In the genomic region with DNA sequence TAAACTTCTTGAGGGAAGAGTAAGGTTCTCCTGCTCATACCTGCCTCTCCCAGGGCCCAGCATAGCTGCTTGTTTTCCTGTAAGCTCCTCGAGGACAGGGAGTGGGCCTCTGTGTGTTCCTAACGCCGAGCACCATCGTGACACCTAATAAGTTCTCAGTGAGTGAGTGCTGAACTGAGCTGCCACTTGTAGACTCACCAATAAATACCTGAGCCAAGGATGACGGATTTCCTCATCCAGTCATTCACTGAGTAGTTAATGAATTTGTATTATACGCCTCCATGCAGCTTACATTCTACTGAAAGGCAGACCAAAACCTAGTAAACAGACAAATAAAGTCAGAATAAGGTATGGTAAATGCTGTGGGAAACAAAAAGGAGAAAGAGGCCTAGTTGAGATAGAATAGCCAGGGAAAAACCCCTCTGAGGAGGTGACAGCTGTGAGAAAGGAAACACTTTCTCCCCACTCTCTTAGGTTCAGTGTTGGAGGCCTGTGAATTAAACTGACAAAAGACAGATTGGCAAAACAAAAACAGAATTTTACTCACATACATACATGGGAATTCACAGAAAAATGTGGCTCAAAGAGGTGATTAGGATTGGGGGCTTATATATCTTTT, we compare ENCODE assay signal across 11 cellular contexts.
DNase-seq lines count a peak whose midpoint lies in the region; ATAC-seq, FAIRE-seq and TF ChIP-seq lines count a peak whose summit lies in the region.
"Had no signal": no experiment of that assay in that cellular context is flagged by ENCODE, and none has a peak within 500 bp of the region (broad histone marks: within the 10 kb centered on the region; RNA-seq: fewer than 3 reads in every experiment).

No MANE protein-coding gene starts in this region.

- H3K79me2 ChIP-seq in H9 (ENCODE audit: insufficient read depth, low read length), result no peaks in the 10 kb centered on the region
- H3K79me2 ChIP-seq in neural progenitor cell (ENCODE audit: low read depth), result no peaks in the 10 kb centered on the region

- H4K91ac ChIP-seq in H9 (ENCODE audit: insufficient read length, low read depth, low read length), result no peak overlapping the region

- H3K23me2 ChIP-seq in H9 (ENCODE audit: insufficient read length, low read depth, low read length, poor library complexity, severe bottlenecking), result no peaks in the 10 kb centered on the region

- no peak overlapping the region for H3K4me2 ChIP-seq in H9 (ENCODE audit: insufficient read depth, insufficient read length, low read length)
- no peak overlapping the region for H3K4me2 ChIP-seq in neural progenitor cell

- no peak overlapping the region for H3K4ac ChIP-seq in H9 (ENCODE audit: low read depth, low read length)

- no peaks in the 10 kb centered on the region for H4K20me1 ChIP-seq in H9 (ENCODE audit: control insufficient read depth, insufficient read depth, insufficient read length)
- no peaks in the 10 kb centered on the region for H4K20me1 ChIP-seq in neural progenitor cell (ENCODE audit: low read depth)

- TF ChIP-seq POLR2A in H54 (IDR thresholded peaks at IDR 0.05; ENCODE audit: low read depth, low read length), result no peak

- no peaks in the 10 kb centered on the region for H3F3A ChIP-seq in neural progenitor cell (ENCODE audit: low read depth)

- H3K4me1 Mint-ChIP-seq in H9 (peaks cover 28 to 53% of the 10 kb centered on the region in 2 experiments), neural progenitor cell (peaks cover 14% of the 10 kb centered on the region)
- H3K4me1 Mint-ChIP-seq: activated CD4-positive, alpha-beta T cell treated with anti-CD3 and anti-CD28 coated beads, Interleukin-2, amount 10 ng/mL, durations not matched to agents 7 days and 5 days had no signal

- H3K4me1 ChIP-seq in H9 (ENCODE audit: insufficient read depth, low read length) (no peaks in the 10 kb centered on the region; the same call in 1 of the 2 replicates), neural progenitor cell (peaks cover 5% of the 10 kb centered on the region)

- no CpG with 5 or more reads among the region's 6 CpGs for WGBS in H9 (ENCODE audit: extremely low coverage, insufficient read length, low lambda C conversion rate)

- no peak for TF ChIP-seq CTCF in H9 (conservative IDR thresholded peaks at IDR 0.05)
- no peak for TF ChIP-seq CTCF in neural progenitor cell (IDR thresholded peaks at IDR 0.05)

- no peak overlapping the region for H2BK20ac ChIP-seq in H9 (ENCODE audit: low read depth, low read length, poor library complexity, severe bottlenecking)

- H2AFZ ChIP-seq in H9 (ENCODE audit: low read length), result no peak overlapping the region
- H2AFZ ChIP-seq in neural progenitor cell (replicated peaks), result no peak overlapping the region

- no peak overlapping the region for H4K8ac ChIP-seq in H9 (replicated peaks; ENCODE audit: insufficient read length, low read depth, low read length)

- H2BK120ac ChIP-seq in H9 (ENCODE audit: low read depth, low read length, poor library complexity, severe bottlenecking), result no peak overlapping the region

- H3K36me3 Mint-ChIP-seq in H9 (ENCODE audit: insufficient read depth in 1 of 3, low read depth in 3 of 3) (peaks cover 0 to 9% (median 1%) of the 10 kb centered on the region in 3 experiments; a peak in 4 of 7 replicates), neural progenitor cell (no peaks in the 10 kb centered on the region)

- no peak for DNase-seq in H9
- DNase-seq in neural progenitor cell (ENCODE audit: low spot score), result no peak
- no peak for DNase-seq in dedifferentiated amniotic fluid mesenchymal stem cell (ENCODE audit: extremely low spot score)
- DNase-seq in H54 (ENCODE audit: insufficient read length, low spot score), result no peak
- DNase-seq: activated CD4-positive, alpha-beta T cell treated with anti-CD3 and anti-CD28 coated beads, Interleukin-2, amount 10 ng/mL, durations not matched to agents 7 days and 5 days; activated naive CD4-positive, alpha-beta T cell treated with anti-CD3 and anti-CD28 coated beads for 36 hours; SW 1271 had no signal

- H3K27ac ChIP-seq in H9 (ENCODE audit: insufficient read length, low read depth, low read length) (no peak overlapping the region), neural progenitor cell (no peak overlapping the region)

- no peak overlapping the region for H2AK5ac ChIP-seq in H9 (ENCODE audit: insufficient read length, low read length)

- H3K36me3 ChIP-seq in neural progenitor cell, result no peaks in the 10 kb centered on the region

- H3K4me3 Mint-ChIP-seq in H9, result no peak overlapping the region
- H3K4me3 Mint-ChIP-seq in neural progenitor cell, result no peak overlapping the region
- H3K4me3 Mint-ChIP-seq: activated CD4-positive, alpha-beta T cell treated with anti-CD3 and anti-CD28 coated beads, Interleukin-2, amount 10 ng/mL, durations not matched to agents 7 days and 5 days; activated naive CD4-positive, alpha-beta T cell treated with anti-CD3 and anti-CD28 coated beads for 36 hours had no signal

- no peak for FAIRE-seq in H54 (lab: Jason Lieb, UNC)

- H3K9me3 ChIP-seq in H9 (ENCODE audit: control insufficient read depth, low read depth, low read length) (no peaks in the 10 kb centered on the region), neural progenitor cell (ENCODE audit: low read depth) (no peaks in the 10 kb centered on the region)

- no peak overlapping the region for H2BK15ac ChIP-seq in H9 (ENCODE audit: low read depth, low read length)

- no peak overlapping the region for H3K14ac ChIP-seq in H9 (ENCODE audit: insufficient read depth, low read length)

- H2BK5ac ChIP-seq in H9 (ENCODE audit: insufficient read length, low read length), result no peak overlapping the region

- no peak overlapping the region for H3T11ph ChIP-seq in H9 (ENCODE audit: low read length)

- H3K27me3 ChIP-seq in H9 (ENCODE audit: insufficient read depth, low read length) (no peaks in the 10 kb centered on the region), neural progenitor cell (no peaks in the 10 kb centered on the region)

- H3K9ac ChIP-seq in H9 (ENCODE audit: extremely low read depth, insufficient read length, low read length) (no peak overlapping the region), neural progenitor cell (no peak overlapping the region)

- no peak overlapping the region for H3K18ac ChIP-seq in H9 (ENCODE audit: insufficient read length, low read depth, low read length)

- no peaks in the 10 kb centered on the region for H3K79me1 ChIP-seq in H9 (ENCODE audit: insufficient read depth, low read depth, low read length, poor library complexity, severe bottlenecking)

- H3K4me3 ChIP-seq in neural progenitor cell, result no peak overlapping the region

- ATAC-seq in GM18861 (IDR thresholded peaks at IDR 0.05; ENCODE audit: unreplicated experiment) (peak; percentile 66), HG03565 (IDR thresholded peaks at IDR 0.05; ENCODE audit: unreplicated experiment) (peak; percentile 64), HG03097 (IDR thresholded peaks at IDR 0.05; ENCODE audit: low FRiP score, unreplicated experiment) (no peak), HG03342 (IDR thresholded peaks at IDR 0.05; ENCODE audit: unreplicated experiment) (no peak)

- H3K27ac Mint-ChIP-seq in H9 (peak overlapping the region in 2 of 3 experiments; percentile 17 to 19; a peak in 2 of 7 replicates), neural progenitor cell (peak overlapping the region; percentile 38)
- H3K27ac Mint-ChIP-seq: activated CD4-positive, alpha-beta T cell treated with anti-CD3 and anti-CD28 coated beads, Interleukin-2, amount 10 ng/mL, durations not matched to agents 7 days and 5 days; activated naive CD4-positive, alpha-beta T cell treated with anti-CD3 and anti-CD28 coated beads for 36 hours had no signal

- peaks cover 4 to 8% of the 10 kb centered on the region in 2 experiments; a peak in 3 of 5 replicates for H3K9me3 Mint-ChIP-seq in H9
- H3K9me3 Mint-ChIP-seq in neural progenitor cell, result peaks cover 5% of the 10 kb centered on the region
- H3K9me3 Mint-ChIP-seq: activated naive CD4-positive, alpha-beta T cell treated with anti-CD3 and anti-CD28 coated beads for 36 hours had no signal

- H3K56ac ChIP-seq in H9 (ENCODE audit: insufficient read length, low read depth, low read length), result no peak overlapping the region

- no peak overlapping the region for H3K23ac ChIP-seq in H9 (ENCODE audit: insufficient read length, low read depth, low read length)

- H4K5ac ChIP-seq in H9 (ENCODE audit: insufficient read length, low read depth, low read length), result no peak overlapping the region

- no peaks in the 10 kb centered on the region for H3K27me3 Mint-ChIP-seq in H9 (ENCODE audit: low read depth)
- peaks cover 5% of the 10 kb centered on the region for H3K27me3 Mint-ChIP-seq in neural progenitor cell (ENCODE audit: insufficient read depth, low read depth)
- H3K27me3 Mint-ChIP-seq: activated CD4-positive, alpha-beta T cell treated with anti-CD3 and anti-CD28 coated beads, Interleukin-2, amount 10 ng/mL, durations not matched to agents 7 days and 5 days had no signal

- H2BK12ac ChIP-seq in H9 (ENCODE audit: insufficient read length, low read depth, low read length), result no peak overlapping the region

Comparison
In these comparisons a context has a peak if more than half of its experiments do, and no peak if none do; other contexts are left out.
1. ATAC-seq: peak in GM18861 (single experiment) and HG03565 (single experiment); none in HG03097 (single experiment) and HG03342 (single experiment).